Comparison of ENCODE assay signal across 1 cellular context in genomic region chr2:190382851-190383250, GRCh38.
TF ChIP-seq lines count a peak whose summit lies in the region.

No MANE protein-coding gene starts in this region.

TF ChIP-seq in H1, 55 proteins besides CTCF, POLR2A, EP300 and RAD21 (continued from another document):
- no peak for TF ChIP-seq CHD7 (IDR thresholded peaks at IDR 0.05; ENCODE audit: insufficient replicate concordance, low read length)
- no peak for TF ChIP-seq HDAC6 (IDR thresholded peaks at IDR 0.05; ENCODE audit: low read depth, low read length)
- no peak for TF ChIP-seq ATF3 (IDR thresholded peaks at IDR 0.05; ENCODE audit: insufficient read depth, low read depth, low read length)
- TF ChIP-seq PHF8 (conservative IDR thresholded peaks at IDR 0.05; ENCODE audit: low read depth, low read length), result no peak
- no peak for TF ChIP-seq CBX5 (IDR thresholded peaks at IDR 0.05; ENCODE audit: low read depth, low read length)
- TF ChIP-seq SIX5 (IDR thresholded peaks at IDR 0.05; ENCODE audit: low read depth, low read length), result no peak
- no peak for TF ChIP-seq KDM4A (IDR thresholded peaks at IDR 0.05; ENCODE audit: low read depth, low read length, severe bottlenecking)
- TF ChIP-seq POU5F1 (IDR thresholded peaks at IDR 0.05; ENCODE audit: low read depth, low read length), result no peak
- no peak for TF ChIP-seq TCF12 (IDR thresholded peaks at IDR 0.05; ENCODE audit: low read depth, low read length)
- TF ChIP-seq KDM1A (IDR thresholded peaks at IDR 0.05; ENCODE audit: borderline replicate concordance, low read length), result no peak
- TF ChIP-seq ASH2L (IDR thresholded peaks at IDR 0.05; ENCODE audit: low read length), result no peak
- no peak for TF ChIP-seq BCL11A (IDR thresholded peaks at IDR 0.05; ENCODE audit: low read depth in 2 of 2, low read length in 2 of 2)
- no peak for TF ChIP-seq NANOG (IDR thresholded peaks at IDR 0.05; ENCODE audit: insufficient read depth, low read depth, low read length, poor library complexity, severe bottlenecking)
